29 cellular contexts compared by ENCODE assay signal in genomic region chr6:159360306-159360705, GRCh38.
DNase-seq lines count a peak whose midpoint lies in the region; ATAC-seq and TF ChIP-seq lines count a peak whose summit lies in the region.
"Had no signal": no experiment of that assay in that cellular context is flagged by ENCODE, and none has a peak within 500 bp of the region (broad histone marks: within the 10 kb centered on the region; RNA-seq: fewer than 3 reads in every experiment).

No MANE protein-coding gene starts in this region.

- TF ChIP-seq CTCF in left ventricle myocardium inferior (IDR thresholded peaks at IDR 0.05; ENCODE audit: borderline replicate concordance), result no peak
- no peak for TF ChIP-seq CTCF in NB4 (IDR thresholded peaks at IDR 0.05; ENCODE audit: low read depth, low read length)
- no peak for TF ChIP-seq CTCF in left lung (IDR thresholded peaks at IDR 0.05)

- no peak overlapping the region for H3K4me3 ChIP-seq in left ventricle myocardium inferior
- H3K4me3 ChIP-seq in NB4 (ENCODE audit: low read depth, low read length), result no peak overlapping the region
- H3K4me3 ChIP-seq in left lung, result no peak overlapping the region
- H3K4me3 ChIP-seq: A549, adrenal gland, sigmoid colon, vagina had no signal

- H3K36me3 ChIP-seq in left ventricle myocardium inferior, result no peaks in the 10 kb centered on the region
- H3K36me3 ChIP-seq in left lung, result no peaks in the 10 kb centered on the region
- H3K36me3 ChIP-seq: adrenal gland, sigmoid colon, vagina, WERI-Rb-1 had no signal

- peaks cover 28% of the 10 kb centered on the region for H3K27me3 ChIP-seq in left ventricle myocardium inferior (ENCODE audit: low read depth)
- no peaks in the 10 kb centered on the region for H3K27me3 ChIP-seq in left lung
- H3K27me3 ChIP-seq: adrenal gland, sigmoid colon, vagina had no signal

- ATAC-seq in Right ventricle myocardium superior (ENCODE audit: poor library complexity), result peak; percentile 51
- ATAC-seq in left lung, result peak; percentile 22
- no peak for ATAC-seq in HG03457 (IDR thresholded peaks at IDR 0.05; ENCODE audit: unreplicated experiment)
- no peak for ATAC-seq in GM19397 (IDR thresholded peaks at IDR 0.05; ENCODE audit: unreplicated experiment)
- ATAC-seq: A549; activated T-cell treated with anti-CD3 and anti-CD28 coated beads, Interleukin-2, amount 50 U/mL, for 72 hours; PC-3; stimulated activated naive CD8-positive, alpha-beta T cell treated with anti-CD3 and anti-CD28 coated beads, Interleukin-15, Interleukin-2, amounts not matched to agents 100 U/mL and 50 U/mL, for 24 hours had no signal

- H3K9me3 ChIP-seq in left ventricle myocardium inferior (replicated peaks), result no peaks in the 10 kb centered on the region
- H3K9me3 ChIP-seq in left lung, result no peaks in the 10 kb centered on the region
- H3K9me3 ChIP-seq: A549, adrenal gland, sigmoid colon, vagina had no signal

- TF ChIP-seq POLR2A in NB4 (IDR thresholded peaks at IDR 0.05; ENCODE audit: extremely low read depth, insufficient read length), result no peak

- no peak overlapping the region for H3K27ac ChIP-seq in left ventricle myocardium inferior (replicated peaks)
- no peak overlapping the region for H3K27ac ChIP-seq in left lung
- H3K27ac ChIP-seq: A549, adrenal gland, epithelial cell of prostate, sigmoid colon, vagina, WERI-Rb-1 had no signal

- H3K4me1 ChIP-seq in left ventricle myocardium inferior, result no peaks in the 10 kb centered on the region
- no peaks in the 10 kb centered on the region for H3K4me1 ChIP-seq in left lung
- H3K4me1 ChIP-seq: A549, adrenal gland, sigmoid colon, vagina had no signal

- no peak for DNase-seq in Right ventricle myocardium superior
- DNase-seq in left ventricle myocardium inferior, result no peak
- DNase-seq in NB4 (ENCODE audit: low read depth), result peak; percentile 11
- no peak for DNase-seq in left lung
- no peak for DNase-seq in stimulated activated CD4-positive, alpha-beta T cell treated with anti-CD3 and anti-CD28 coated beads, Interleukin-2, amount 100 ng/mL, for 48 hours
- no peak for DNase-seq in dermis blood vessel endothelial cell
- DNase-seq: activated CD4-positive, alpha-beta T cell treated with anti-CD3 and anti-CD28 coated beads for 48 hours; activated naive CD4-positive, alpha-beta T cell; activated T-cell treated with anti-CD3 and anti-CD28 coated beads, Interleukin-2, amount 50 U/mL, for 72 hours; adrenal gland; DMS79; GF-D8; Kasumi-1; mesenchymal stem cell; NCI-H1092; NCI-H187 treated with DMSO at 0.1 percent for 48 hours; NCI-H2171 treated with DMSO at 0.1 percent for 48 hours; NK-92 treated with Interleukin-12 subunit alpha and Interleukin-12 subunit beta, amount 100 ng/mL, for 24 hours; PC-3; SHP77 treated with DMSO at 0.1 percent for 48 hours; sigmoid colon; stimulated activated naive CD8-positive, alpha-beta T cell treated with anti-CD3 and anti-CD28 coated beads, Interleukin-15, Interleukin-2, amounts not matched to agents 100 U/mL and 50 U/mL, for 24 hours; T-helper 9 cell; WERI-Rb-1 had no signal

- intact Hi-C loops in Right ventricle myocardium superior (cut with DNase I) (no loop called here), left ventricle myocardium inferior (cut with micrococcal nuclease) (no loop called here), left lung (cut with DNase I) (no loop called here)

Comparison
In these comparisons a context has a peak if more than half of its experiments do, and no peak if none do; other contexts are left out.
1. ATAC-seq: peak in Right ventricle myocardium superior (single experiment) and left lung (single experiment); none in HG03457 (single experiment) and GM19397 (single experiment).